In genomic region chr5:607541-608285, GRCh38 we compare ENCODE assay signal across 11 cellular contexts. TPM values are rescaled to one million over a fixed set of nuclear protein-coding genes. Genes with fewer than 3 reads are reported as not detected.
DNase-seq lines count a peak whose midpoint lies in the region; ATAC-seq, FAIRE-seq and TF ChIP-seq lines count a peak whose summit lies in the region.
"Had no signal": no experiment of that assay in that cellular context is flagged by ENCODE, and none has a peak within 500 bp of the region (broad histone marks: within the 10 kb centered on the region; RNA-seq: fewer than 3 reads in every experiment).

No MANE protein-coding gene starts in this region.

- H3K4me1 Mint-ChIP-seq in nephron = peaks cover 8% of the 10 kb centered on the region
- H3K4me1 Mint-ChIP-seq in CD4-positive, alpha-beta memory T cell = peaks cover 11 to 20% (median 17%) of the 10 kb centered on the region in 4 donors

- H3K4me3 Mint-ChIP-seq in nephron = peak overlapping the region; percentile 9 to 50 (median 24)
- peak overlapping the region in 2 of 8 donors; percentile 23 to 55 for H3K4me3 Mint-ChIP-seq in CD4-positive, alpha-beta memory T cell
- H3K4me3 Mint-ChIP-seq: central memory CD8-positive, alpha-beta T cell; WTC11 had no signal

- 69 to 78% methylated on average over 36 of the region's 36 CpGs for WGBS in testis, 2 donors

- H3K4me1 ChIP-seq in CD4-positive, alpha-beta memory T cell (ENCODE audit: insufficient read depth, low read length) = peaks cover 7% of the 10 kb centered on the region
- H3K4me1 ChIP-seq in testis = peaks cover 7% of the 10 kb centered on the region

- no peak overlapping the region for H3K27ac ChIP-seq in CD4-positive, alpha-beta memory T cell (ENCODE audit: low read depth, low read length)
- no peak overlapping the region for H3K27ac ChIP-seq in testis

- CTCF ChIA-PET in CD4-positive, alpha-beta memory T cell (lab: Charles Lee; ENCODE audit: partially characterized antibody) = no interaction called here

- no peaks in the 10 kb centered on the region for H3K36me3 ChIP-seq in CD4-positive, alpha-beta memory T cell (ENCODE audit: insufficient read depth, low read length)
- H3K36me3 ChIP-seq in testis (ENCODE audit: low read depth, missing control alignments) = no peaks in the 10 kb centered on the region
- H3K36me3 ChIP-seq: MG63 had no signal

- ATAC-seq in GM18858 (IDR thresholded peaks at IDR 0.05; ENCODE audit: unreplicated experiment) (peak; percentile 47), GM21619 (IDR thresholded peaks at IDR 0.05; ENCODE audit: unreplicated experiment) (peak; percentile 41)
- ATAC-seq: WTC11 had no signal

- POLR2A ChIA-PET in CD4-positive, alpha-beta memory T cell (lab: Charles Lee; ENCODE audit: partially characterized antibody) = no interaction called here

- H3K36me3 Mint-ChIP-seq in nephron (ENCODE audit: low read depth) = peaks cover under 1% of the 10 kb centered on the region
- H3K36me3 Mint-ChIP-seq in CD4-positive, alpha-beta memory T cell = peaks cover 0 to 4% of the 10 kb centered on the region in 2 donors

- H3K9me3 Mint-ChIP-seq in nephron = no peaks in the 10 kb centered on the region
- no peaks in the 10 kb centered on the region for H3K9me3 Mint-ChIP-seq in CD4-positive, alpha-beta memory T cell
- H3K9me3 Mint-ChIP-seq: central memory CD8-positive, alpha-beta T cell had no signal

- TF ChIP-seq POLR2A in testis (IDR thresholded peaks at IDR 0.05) = no peak

- no peak overlapping the region for H3K27ac Mint-ChIP-seq in nephron
- H3K27ac Mint-ChIP-seq in CD4-positive, alpha-beta memory T cell = peak overlapping the region in 1 of 7 donors; percentile 10
- H3K27ac Mint-ChIP-seq: WTC11 had no signal

- peak; percentile 68 for DNase-seq in NCI-H2029 (lab: John Stamatoyannopoulos, UW)
- DNase-seq in RCC 7860 (ENCODE audit: low spot score) = no peak
- DNase-seq in CD4-positive, alpha-beta memory T cell = no peak
- no peak for DNase-seq in Kasumi-1 (lab: John Stamatoyannopoulos, UW)
- DNase-seq in testis = no peak
- DNase-seq: MG63 had no signal

- TF ChIP-seq CTCF in nephron (IDR thresholded peaks at IDR 0.05; ENCODE audit: unreplicated experiment in 3 of 3) (no peak), testis (IDR thresholded peaks at IDR 0.05) (no peak)

- intact Hi-C loops in CD4-positive, alpha-beta memory T cell (cut with micrococcal nuclease) = no loop called here
- intact Hi-C loops in testis (cut with DNase I; ENCODE audit: low total_unique reads) = no loop called here

- no peak for FAIRE-seq in RCC 7860 (lab: Jason Lieb, UNC)

- H3K27me3 ChIP-seq in CD4-positive, alpha-beta memory T cell (ENCODE audit: insufficient read depth, low read length) = no peaks in the 10 kb centered on the region
- H3K27me3 ChIP-seq in testis = no peaks in the 10 kb centered on the region
- H3K27me3 ChIP-seq: MG63 had no signal

- no peak overlapping the region for H3K4me3 ChIP-seq in CD4-positive, alpha-beta memory T cell (ENCODE audit: low read length in 2 of 2)
- no peak overlapping the region for H3K4me3 ChIP-seq in testis
- H3K4me3 ChIP-seq: MG63 had no signal

- H3K27me3 Mint-ChIP-seq in nephron (ENCODE audit: low read depth) = peaks cover 12% of the 10 kb centered on the region
- H3K27me3 Mint-ChIP-seq in CD4-positive, alpha-beta memory T cell = peaks cover 9 to 20% of the 10 kb centered on the region in 2 donors

- H3K9me3 ChIP-seq in CD4-positive, alpha-beta memory T cell (ENCODE audit: control insufficient read depth in 1 of 2, low read length in 2 of 2) = no peaks in the 10 kb centered on the region
- H3K9me3 ChIP-seq in testis = no peaks in the 10 kb centered on the region

RNA-seq across cellular contexts. Expression of gene CEP72, which starts 4.4 kb away (rescaled TPM):
- 10 to 100 TPM; 26.7 to 28.0 TPM for total RNA-seq in CD4-positive, alpha-beta memory T cell
- 1 to 10 TPM; 2.5 to 5.8 TPM for polyA plus RNA-seq in CD4-positive, alpha-beta memory T cell
- total RNA-seq in testis = 10 to 100 TPM; 19.8 to 31.2 TPM
- polyA plus RNA-seq in testis (ENCODE audit: insufficient read depth, low read depth, low replicate concordance) = 18.5 TPM
